Comparison of ENCODE assay signal across 9 cellular contexts in genomic region chr18:74310411-74310810, GRCh38. TPM values are rescaled to one million over a fixed set of nuclear protein-coding genes. Genes with fewer than 3 reads are reported as not detected.
DNase-seq lines count a peak whose midpoint lies in the region; ATAC-seq, FAIRE-seq and TF ChIP-seq lines count a peak whose summit lies in the region.
"Had no signal": no experiment of that assay in that cellular context is flagged by ENCODE, and none has a peak within 500 bp of the region (broad histone marks: within the 10 kb centered on the region; RNA-seq: fewer than 3 reads in every experiment).

No MANE protein-coding gene starts in this region.

- no peaks in the 10 kb centered on the region for H3K36me3 Mint-ChIP-seq in naive B cell

- H3K36me3 ChIP-seq in Loucy (ENCODE audit: insufficient read depth, low read length) (no peaks in the 10 kb centered on the region), brain microvascular endothelial cell (replicated peaks) (no peaks in the 10 kb centered on the region)

- H3K4me3 ChIP-seq in Loucy (ENCODE audit: low read length, poor library complexity, severe bottlenecking) (no peak overlapping the region), brain microvascular endothelial cell (ENCODE audit: low read depth, low read length) (no peak overlapping the region)

- DNase-seq in Caki2 (ENCODE audit: low read depth) (peak; percentile 21), GM20000 (ENCODE audit: low spot score) (no peak), brain microvascular endothelial cell (peak; percentile 33), naive B cell (peak; percentile 25), GM12892 (ENCODE audit: insufficient read length) (no peak)

- peak overlapping the region in 2 of 6 donors; percentile 1 to 5 for H3K27ac Mint-ChIP-seq in naive B cell
- H3K27ac Mint-ChIP-seq: nephron had no signal

- FAIRE-seq in GM12892 (lab: Jason Lieb, UNC): no peak

- H3K9me2 ChIP-seq in Loucy (replicated peaks; ENCODE audit: low read depth, low read length): no peaks in the 10 kb centered on the region

- H3K4me2 ChIP-seq in Loucy (ENCODE audit: low read depth, low read length, poor library complexity, severe bottlenecking): no peak overlapping the region

- in situ Hi-C loops in Caki2 (cut with HindIII; ENCODE audit: low pct_unique_long_range_greater_than_20kb, low sequenced_read_pairs) (no loop called here), brain microvascular endothelial cell (cut with HindIII; ENCODE audit: low pct_ligation_motif_present, low sequenced_read_pairs) (no loop called here)

- H3K27ac ChIP-seq in brain microvascular endothelial cell: no peak overlapping the region

- no peaks in the 10 kb centered on the region for H3K4me1 ChIP-seq in Loucy (ENCODE audit: insufficient read depth, low read length, poor library complexity, severe bottlenecking)

- H3K9me3 ChIP-seq in Loucy (ENCODE audit: insufficient read depth, low read depth, low read length): 0 out of 2 replicates have a peak, but pooled peaks cover 3% of the 10 kb centered on the region

- peak; percentile 26 for TF ChIP-seq CTCF in GM20000 (IDR thresholded peaks at IDR 0.05; ENCODE audit: extremely low read depth, missing control alignments)
- TF ChIP-seq CTCF in Loucy (conservative IDR thresholded peaks at IDR 0.05; ENCODE audit: low read length): peak; percentile 52
- TF ChIP-seq CTCF in brain microvascular endothelial cell (IDR thresholded peaks at IDR 0.05; ENCODE audit: low read depth, low read length, missing control alignments): peak; percentile 74

- H3F3A ChIP-seq in Loucy (ENCODE audit: low read depth): no peaks in the 10 kb centered on the region

- peak overlapping the region; percentile 15; the same call in 1 of the 2 replicates for H2AFZ ChIP-seq in Loucy (ENCODE audit: low read length)

- H3K4me1 Mint-ChIP-seq in naive B cell: peaks cover 0 to 6% (median 0%) of the 10 kb centered on the region in 3 donors
- H3K4me1 Mint-ChIP-seq: nephron had no signal

- no peak overlapping the region for H3K9ac ChIP-seq in Loucy (ENCODE audit: low read depth, low read length, poor library complexity, severe bottlenecking)

- peaks cover 18 to 41% (median 31%) of the 10 kb centered on the region in 3 donors for H3K27me3 Mint-ChIP-seq in naive B cell

- peaks cover 0 to 2% (median 0%) of the 10 kb centered on the region in 7 donors for H3K9me3 Mint-ChIP-seq in naive B cell

- ATAC-seq in naive B cell (ENCODE audit: low read depth in 2 of 2) (peak; percentile 84 to 91), HG02623 (IDR thresholded peaks at IDR 0.05; ENCODE audit: unreplicated experiment) (no peak), HG02840 (IDR thresholded peaks at IDR 0.05; ENCODE audit: low FRiP score, unreplicated experiment) (no peak)

- no peak for TF ChIP-seq POLR2A in GM12892 (IDR thresholded peaks at IDR 0.05; ENCODE audit: low read depth, low read length)

- H3K27me3 ChIP-seq in Loucy (ENCODE audit: insufficient read depth, low read length, poor library complexity, severe bottlenecking) (no peaks in the 10 kb centered on the region), brain microvascular endothelial cell (replicated peaks) (no peaks in the 10 kb centered on the region)

- H4K20me1 ChIP-seq in Loucy (ENCODE audit: insufficient read depth, low read length, poor library complexity, severe bottlenecking): no peaks in the 10 kb centered on the region

- H3K4me3 Mint-ChIP-seq in naive B cell: no peak overlapping the region
- H3K4me3 Mint-ChIP-seq: nephron had no signal

- no peaks in the 10 kb centered on the region for H3K79me2 ChIP-seq in Loucy (ENCODE audit: insufficient read depth, low read length)

RNA-seq across cellular contexts. Expression of gene C18orf63, which starts 5.2 kb away (rescaled TPM):
- total RNA-seq in Caki2 (2014; rRNA removed; shearing (Covaris generic); ENCODE audit: low replicate concordance): not detected in 2 replicates
- not detected for polyA plus RNA-seq in naive B cell (ENCODE audit: low read depth in 6 of 6)
- not detected for polyA plus RNA-seq in GM12892 (2012; ENCODE audit: missing spikeins)

RNA-seq across cellular contexts. Expression of gene CYB5A, which starts 18.6 kb away (rescaled TPM):
- 25.3 and 37.5 TPM in 2 replicates for total RNA-seq in Caki2 (2014; rRNA removed; shearing (Covaris generic); ENCODE audit: low replicate concordance)
- 100 to 1,000 TPM in 5 of 6 donors, 10 to 100 TPM in 1; 64.2 to 214 (median 151) TPM for polyA plus RNA-seq in naive B cell (ENCODE audit: low read depth in 6 of 6)
- 163 TPM for polyA plus RNA-seq in GM12892 (2012; ENCODE audit: missing spikeins)

Comparison
In these comparisons a context has a peak if more than half of its experiments do, and no peak if none do; other contexts are left out.
1. DNase-seq: peak in Caki2 (single experiment), brain microvascular endothelial cell (single experiment) and naive B cell (single experiment); none in GM20000 (single experiment) and GM12892 (single experiment).
2. ATAC-seq: peak in naive B cell (2 of 2); none in HG02623 (single experiment) and HG02840 (single experiment).
3. Peak in every context shown above with its lines, with median percentiles within 50 percentile points of each other: CTCF ChIP-seq.